20 cellular contexts compared by ENCODE assay signal in genomic region chr4:138327334-138327733, GRCh38.
"Had no signal": no experiment of that assay in that cellular context is flagged by ENCODE, and none has a peak within 500 bp of the region (broad histone marks: within the 10 kb centered on the region; RNA-seq: fewer than 3 reads in every experiment).

No MANE protein-coding gene starts in this region.

- H3K27me3 ChIP-seq: adrenal gland, esophagus muscularis mucosa, heart right ventricle, suprapubic skin had no signal

- H3K27me3 Mint-ChIP-seq: stimulated activated naive CD8-positive, alpha-beta T cell treated with anti-CD3 and anti-CD28 coated beads, Interleukin-15, amount 100 ng/mL, for 72 hours had no signal

- H3K27ac ChIP-seq: adrenal gland, esophagus muscularis mucosa, heart right ventricle, parathyroid adenoma, suprapubic skin had no signal

- H3K4me3 ChIP-seq: adrenal gland, esophagus muscularis mucosa, heart right ventricle, smooth muscle cell, suprapubic skin had no signal

- H3K79me2 ChIP-seq: parathyroid adenoma had no signal

- H2AFZ ChIP-seq: parathyroid adenoma had no signal

- H3K4me1 ChIP-seq: adrenal gland, esophagus muscularis mucosa, parathyroid adenoma had no signal

- DNase-seq: activated CD8-positive, alpha-beta memory T cell treated with anti-CD3 and anti-CD28 coated beads for 24 hours; activated CD8-positive, alpha-beta memory T cell treated with anti-CD3 and anti-CD28 coated beads, Interleukin-2, amount 50 U/mL, for 48 hours; activated effector memory CD4-positive, alpha-beta T cell treated with anti-CD3 and anti-CD28 coated beads, Interleukin-2, amount 50 U/mL, for 16 hours; activated naive CD4-positive, alpha-beta T cell treated with anti-CD3 and anti-CD28 coated beads, Interleukin-2, amount 50 U/mL, for 16 hours; activated T-cell treated with anti-CD3 and anti-CD28 coated beads, Interleukin-2, amount 50 U/mL, for 72 hours; adrenal gland; effector CD4-positive, alpha-beta T cell; heart right ventricle; mesenchymal stem cell; naive thymus-derived CD4-positive, alpha-beta T cell; stimulated activated CD4-positive, alpha-beta T cell treated with anti-CD3 and anti-CD28 coated beads, Interleukin-4, amount 100 ng/mL, for 1 hour; stimulated activated naive CD8-positive, alpha-beta T cell treated with anti-CD3 and anti-CD28 coated beads, Interleukin-15, amount 100 ng/mL, for 72 hours; trophoblast cell had no signal

- H3K9me3 Mint-ChIP-seq: stimulated activated naive CD8-positive, alpha-beta T cell treated with anti-CD3 and anti-CD28 coated beads, Interleukin-15, amount 100 ng/mL, for 72 hours; T-helper 1 cell treated with Interleukin-12 subunit alpha and Interleukin-12 subunit beta and Interleukin-4 antibody, amounts not matched to agents 30 μg/mL and 1 μg/mL, for 36 hours had no signal

- H3K9me3 ChIP-seq: adrenal gland, esophagus muscularis mucosa, heart right ventricle, suprapubic skin had no signal

- ATAC-seq: activated CD4-positive, CD25-positive, alpha-beta regulatory T cell treated with anti-CD3 and anti-CD28 coated beads, Interleukin-2, amount 50 U/mL, for 24 hours; activated T-cell treated with anti-CD3 and anti-CD28 coated beads, Interleukin-2, amount 50 U/mL, for 72 hours; heart right ventricle; naive thymus-derived CD4-positive, alpha-beta T cell; sciatic nerve; stimulated activated naive CD8-positive, alpha-beta T cell treated with anti-CD3 and anti-CD28 coated beads, Interleukin-15, amount 100 ng/mL, for 72 hours had no signal

- H3K36me3 ChIP-seq: adrenal gland, esophagus muscularis mucosa, heart right ventricle, suprapubic skin had no signal

- H3K4me2 ChIP-seq: smooth muscle cell had no signal

- H3K9ac ChIP-seq: parathyroid adenoma had no signal

- H3K27ac Mint-ChIP-seq: activated T-cell treated with anti-CD3 and anti-CD28 coated beads, Interleukin-2, amount 50 U/mL, for 72 hours; stimulated activated naive CD8-positive, alpha-beta T cell treated with anti-CD3 and anti-CD28 coated beads, Interleukin-15, amount 100 ng/mL, for 72 hours; T-helper 1 cell treated with Interleukin-12 subunit alpha and Interleukin-12 subunit beta and Interleukin-4 antibody, amounts not matched to agents 30 μg/mL and 1 μg/mL, for 36 hours had no signal

- H3K4me3 Mint-ChIP-seq: activated T-cell treated with anti-CD3 and anti-CD28 coated beads, Interleukin-2, amount 50 U/mL, for 72 hours; naive thymus-derived CD4-positive, alpha-beta T cell; stimulated activated naive CD8-positive, alpha-beta T cell treated with anti-CD3 and anti-CD28 coated beads, Interleukin-15, amount 100 ng/mL, for 72 hours; T-helper 1 cell treated with Interleukin-12 subunit alpha and Interleukin-12 subunit beta and Interleukin-4 antibody, amounts not matched to agents 30 μg/mL and 1 μg/mL, for 36 hours had no signal
